8 cellular contexts compared by ENCODE assay signal in the genomic region with DNA sequence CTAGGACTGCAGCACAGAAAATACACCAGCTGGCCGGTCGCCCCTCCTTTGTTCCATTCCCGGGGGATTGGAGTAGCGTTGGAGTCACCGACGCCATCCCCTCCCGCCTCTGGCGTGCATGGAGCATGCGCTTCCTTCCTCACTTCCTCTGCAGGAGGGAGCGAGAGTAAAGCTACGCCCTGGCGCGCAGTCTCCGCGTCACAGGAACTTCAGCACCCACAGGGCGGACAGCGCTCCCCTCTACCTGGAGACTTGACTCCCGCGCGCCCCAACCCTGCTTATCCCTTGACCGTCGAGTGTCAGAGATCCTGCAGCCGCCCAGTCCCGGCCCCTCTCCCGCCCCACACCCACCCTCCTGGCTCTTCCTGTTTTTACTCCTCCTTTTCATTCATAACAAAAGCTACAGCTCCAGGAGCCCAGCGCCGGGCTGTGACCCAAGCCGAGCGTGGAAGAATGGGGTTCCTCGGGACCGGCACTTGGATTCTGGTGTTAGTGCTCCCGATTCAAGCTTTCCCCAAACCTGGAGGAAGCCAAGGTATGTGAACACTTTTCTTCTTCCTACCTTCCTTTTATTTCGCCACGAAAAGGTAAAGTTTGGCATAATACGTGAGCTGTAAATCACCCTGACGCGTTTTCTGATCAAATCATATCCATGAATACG. TPM values are rescaled to one million over a fixed set of nuclear protein-coding genes. Genes with fewer than 3 reads are reported as not detected.
DNase-seq lines count a peak whose midpoint lies in the region; ATAC-seq and TF ChIP-seq lines count a peak whose summit lies in the region.

Gene SCG3, plus strand, starts transcription at position 201 of the 661 bp plus-strand sequence. Its CDS starts 253 bp downstream, at position 454.

- H2BK12ac ChIP-seq in H9 (ENCODE audit: insufficient read length, low read depth, low read length): no peak within 1 kb of the TSS

- ATAC-seq in lung (ENCODE audit: insufficient read depth, low FRiP score): peak; percentile 90
- no peak for ATAC-seq in HG02981 (IDR thresholded peaks at IDR 0.05; ENCODE audit: unreplicated experiment)
- ATAC-seq in GM19467 (IDR thresholded peaks at IDR 0.05; ENCODE audit: unreplicated experiment): no peak

- H3K27me3 ChIP-seq in H9 (ENCODE audit: insufficient read depth, low read length) (no peaks in the 10 kb centered on the region), endodermal cell (ENCODE audit: control insufficient read depth, insufficient read depth, low read length, poor library complexity, severe bottlenecking) (peaks cover 14% of the 10 kb centered on the region), lung (ENCODE audit: control insufficient read depth, insufficient read depth) (no peaks in the 10 kb centered on the region)

- H3K9ac ChIP-seq in H9 (ENCODE audit: extremely low read depth, insufficient read length, low read length) (peak within 1 kb of the TSS; percentile 97), endodermal cell (ENCODE audit: extremely low read depth, low read length, poor library complexity, severe bottlenecking) (no peak within 1 kb of the TSS)

- no peak within 1 kb of the TSS for H2BK15ac ChIP-seq in H9 (ENCODE audit: low read depth, low read length)

- H3K79me2 ChIP-seq in H9 (ENCODE audit: insufficient read depth, low read length): no peaks in the 10 kb centered on the region

- peaks cover 3% of the 10 kb centered on the region for H3K23me2 ChIP-seq in H9 (ENCODE audit: insufficient read length, low read depth, low read length, poor library complexity, severe bottlenecking)

- H3K4me1 ChIP-seq in H9 (ENCODE audit: insufficient read depth, low read length) (no peaks in the 10 kb centered on the region), endodermal cell (ENCODE audit: control insufficient read depth, insufficient read depth, low read length) (no peaks in the 10 kb centered on the region), lung (ENCODE audit: control insufficient read depth in 2 of 2, insufficient read depth in 2 of 2, low read length in 2 of 2) (peaks cover 0 to 4% of the 10 kb centered on the region in 2 donors)

- peak within 1 kb of the TSS; percentile 92 to 98 (median 97) for H3K27ac Mint-ChIP-seq in H9
- peak within 1 kb of the TSS; percentile 71 for H3K27ac Mint-ChIP-seq in endodermal cell

- no peak within 1 kb of the TSS for H4K91ac ChIP-seq in H9 (ENCODE audit: insufficient read length, low read depth, low read length)

- H3K9me3 Mint-ChIP-seq in H9: no peaks in the 10 kb centered on the region
- no peaks in the 10 kb centered on the region for H3K9me3 Mint-ChIP-seq in endodermal cell

- no CpG with 5 or more reads among the region's 38 CpGs for WGBS in H9 (ENCODE audit: extremely low coverage, insufficient read length, low lambda C conversion rate)
- 1 to 2% methylated on average over 13 to 38 of the region's 38 CpGs for WGBS in endodermal cell (ENCODE audit: insufficient coverage in 1 of 2, insufficient read length in 1 of 2), 2 experiments
- WGBS in lung, 2 donors: 2 to 6% methylated on average over 38 of the region's 38 CpGs

- H2BK5ac ChIP-seq in H9 (ENCODE audit: insufficient read length, low read length): no peak within 1 kb of the TSS

- no peak within 1 kb of the TSS for H3T11ph ChIP-seq in H9 (ENCODE audit: low read length)

- H3K4me3 Mint-ChIP-seq in H9 (peak within 1 kb of the TSS; percentile 89 to 96), endodermal cell (peak within 1 kb of the TSS; percentile 74)

- H3K9me3 ChIP-seq in H9 (ENCODE audit: control insufficient read depth, low read depth, low read length) (no peaks in the 10 kb centered on the region), endodermal cell (ENCODE audit: control insufficient read depth, low read length) (no peaks in the 10 kb centered on the region), lung (ENCODE audit: control insufficient read depth in 2 of 2, insufficient read depth in 1 of 2, low read length in 1 of 2) (no peaks in the 10 kb centered on the region)

- no peaks in the 10 kb centered on the region for H4K20me1 ChIP-seq in H9 (ENCODE audit: control insufficient read depth, insufficient read depth, insufficient read length)

- no peak within 1 kb of the TSS for H3K4ac ChIP-seq in H9 (ENCODE audit: low read depth, low read length)

- H3K27ac ChIP-seq in H9 (ENCODE audit: insufficient read length, low read depth, low read length) (peak within 1 kb of the TSS; percentile 91), endodermal cell (ENCODE audit: low read depth, low read length) (peak within 1 kb of the TSS; percentile 47), lung (ENCODE audit: low read depth in 1 of 2, low read length in 1 of 2) (no peak within 1 kb of the TSS)

- H3K4me3 ChIP-seq in endodermal cell (ENCODE audit: low read length) (peak within 1 kb of the TSS; percentile 89), lung (no peak within 1 kb of the TSS)

- DNase-seq in H9 (peak; percentile 99), NCI-H524 (lab: John Stamatoyannopoulos, UW) (peak; percentile 90 to 95), endodermal cell (peak; percentile 99), lung (ENCODE audit: low spot score) (peak; percentile 79)
- DNase-seq in activated CD8-positive, alpha-beta memory T cell treated with anti-CD3 and anti-CD28 coated beads, Interleukin-2, amount 50 U/mL, for 4 hours: peak; percentile 55
- peak; percentile 5 to 36 (median 7) for DNase-seq in stimulated activated CD4-positive, alpha-beta T cell treated with anti-CD3 and anti-CD28 coated beads, TNF-alpha, amount 100 ng/mL, for 1 hour (ENCODE audit: low read depth in 3 of 3, low spot score in 1 of 3)

- H3K4me2 ChIP-seq in H9 (ENCODE audit: insufficient read depth, insufficient read length, low read length): peak within 1 kb of the TSS; percentile 66

- H3K14ac ChIP-seq in H9 (ENCODE audit: insufficient read depth, low read length): peak within 1 kb of the TSS; percentile 72; the same call in 1 of the 2 replicates

- H4K5ac ChIP-seq in H9 (ENCODE audit: insufficient read length, low read depth, low read length): no peak within 1 kb of the TSS

- TF ChIP-seq CTCF in H9 (conservative IDR thresholded peaks at IDR 0.05) (no peak), endodermal cell (conservative IDR thresholded peaks at IDR 0.05) (no peak), lung (IDR thresholded peaks at IDR 0.05; ENCODE audit: control extremely low read depth, extremely low read depth) (no peak)

- no peak within 1 kb of the TSS for H3K23ac ChIP-seq in H9 (ENCODE audit: insufficient read length, low read depth, low read length)

- no peak within 1 kb of the TSS for H2BK20ac ChIP-seq in H9 (ENCODE audit: low read depth, low read length, poor library complexity, severe bottlenecking)

- no peaks in the 10 kb centered on the region for H3K79me1 ChIP-seq in H9 (ENCODE audit: insufficient read depth, low read depth, low read length, poor library complexity, severe bottlenecking)

- H2BK120ac ChIP-seq in H9 (ENCODE audit: low read depth, low read length, poor library complexity, severe bottlenecking): no peak within 1 kb of the TSS

- peak within 1 kb of the TSS; percentile 86 for H3K18ac ChIP-seq in H9 (ENCODE audit: insufficient read length, low read depth, low read length)

- H2AK5ac ChIP-seq in H9 (ENCODE audit: insufficient read length, low read length): no peak within 1 kb of the TSS

- H3K4me1 Mint-ChIP-seq in H9 (peaks cover 6 to 7% of the 10 kb centered on the region in 2 experiments), endodermal cell (peaks cover 4% of the 10 kb centered on the region)

- no peak within 1 kb of the TSS for H3K56ac ChIP-seq in H9 (ENCODE audit: insufficient read length, low read depth, low read length)

- H3K36me3 Mint-ChIP-seq in H9 (ENCODE audit: insufficient read depth in 1 of 3, low read depth in 3 of 3) (peaks cover 0 to 7% (median 5%) of the 10 kb centered on the region in 3 experiments; a peak in 2 of 7 replicates), endodermal cell (ENCODE audit: low read depth) (no peaks in the 10 kb centered on the region)

- H4K8ac ChIP-seq in H9 (replicated peaks; ENCODE audit: insufficient read length, low read depth, low read length): no peak within 1 kb of the TSS

- H3K36me3 ChIP-seq in endodermal cell (ENCODE audit: control insufficient read depth, insufficient read depth, low read length) (no peaks in the 10 kb centered on the region), lung (ENCODE audit: control insufficient read depth in 2 of 2, insufficient read depth in 2 of 2, low read length in 2 of 2) (no peaks in the 10 kb centered on the region)

- H3K27me3 Mint-ChIP-seq in H9 (ENCODE audit: low read depth) (peaks cover 9% of the 10 kb centered on the region), endodermal cell (ENCODE audit: insufficient read depth) (no peaks in the 10 kb centered on the region)

- H2AFZ ChIP-seq in H9 (ENCODE audit: low read length): peak within 1 kb of the TSS; percentile 95

RNA-seq across cellular contexts. Expression of gene SCG3, which starts in this region (rescaled TPM):
- 22.7 and 24.0 TPM in 2 replicates for total RNA-seq in H9 (2021)
- total RNA-seq in endodermal cell: 10 to 100 TPM; 10.0 to 18.3 TPM
- polyA plus RNA-seq in endodermal cell (2013, experiment 1 of 2): 13.2 TPM
- polyA plus RNA-seq in endodermal cell (2013, experiment 2 of 2): 12.6 TPM
- total RNA-seq in lung: 1 to 10 TPM in 1 of 2 donors, under 1 TPM in 1; 0.37 to 1.3 TPM
- under 1 TPM; 0.14 to 0.15 TPM for polyA plus RNA-seq in lung

Comparison
In these comparisons a context has a peak if more than half of its experiments do, and no peak if none do; other contexts are left out.
1. RNA of gene SCG3 (total RNA-seq): 22.7 to 24.0 TPM in H9 and 10.0 to 18.3 TPM in endodermal cell; 0.37 to 1.3 TPM in lung; every median in the first group is over 4 times any median in the second.
2. DNase-seq: peak in every context shown above with its lines; median percentile 99 in H9; 99 in endodermal cell; 92 in NCI-H524; 79 in lung; 55 in activated CD8-positive, alpha-beta memory T cell treated with anti-CD3 and anti-CD28 coated beads, Interleukin-2, amount 50 U/mL, for 4 hours; 7 in stimulated activated CD4-positive, alpha-beta T cell treated with anti-CD3 and anti-CD28 coated beads, TNF-alpha, amount 100 ng/mL, for 1 hour.
3. H3K27ac ChIP-seq: peak in H9 (single experiment) and endodermal cell (single experiment); none in lung (0 of 2).